17 cellular contexts compared by ENCODE assay signal in genomic region chr15:75058127-75058905, GRCh38. TPM values are rescaled to one million over a fixed set of nuclear protein-coding genes. Genes with fewer than 3 reads are reported as not detected.
DNase-seq lines count a peak whose midpoint lies in the region; ATAC-seq and TF ChIP-seq lines count a peak whose summit lies in the region.
"Had no signal": no experiment of that assay in that cellular context is flagged by ENCODE, and none has a peak within 500 bp of the region (broad histone marks: within the 10 kb centered on the region; RNA-seq: fewer than 3 reads in every experiment).

No MANE protein-coding gene starts in this region.

- H3K36me3 ChIP-seq in left ventricle myocardium inferior (no peaks in the 10 kb centered on the region), brain microvascular endothelial cell (replicated peaks) (no peaks in the 10 kb centered on the region)
- H3K36me3 ChIP-seq: pancreas, thoracic aorta had no signal

- CTCF ChIA-PET in RWPE1 (lab: Yijun Ruan, JAX): interaction anchor here (0.6 kb wide), 1 partner anchor 39 kb away, joined by 4 read pairs; no protein-coding TSS in a partner anchor

- no peaks in the 10 kb centered on the region for H3K9me3 ChIP-seq in left ventricle myocardium inferior (replicated peaks)
- H3K9me3 ChIP-seq: pancreas, thoracic aorta had no signal

- DNase-seq in left ventricle myocardium inferior (no peak), left cardiac atrium (no peak), RWPE1 (ENCODE audit: low spot score) (peak; percentile 37), islet precursor cell (peak; percentile 90), GDM1 (lab: John Stamatoyannopoulos, UW) (no peak), sciatic nerve (ENCODE audit: low spot score) (no peak), brain microvascular endothelial cell (no peak)
- DNase-seq: activated CD4-positive, alpha-beta T cell treated with anti-CD3 and anti-CD28 coated beads, Interleukin-2, amount 50 U/mL, for 48 hours; activated naive CD4-positive, alpha-beta T cell treated with Interleukin-2 at 50 U/mL for 16 hours; effector memory CD8-positive, alpha-beta T cell; foreskin fibroblast; immature natural killer cell; NCI-H1694; NCI-H524 had no signal

- TF ChIP-seq CTCF in left ventricle myocardium inferior (IDR thresholded peaks at IDR 0.05; ENCODE audit: borderline replicate concordance): no peak
- TF ChIP-seq CTCF in RWPE1 (conservative IDR thresholded peaks at IDR 0.05; ENCODE audit: low read depth): no peak
- no peak for TF ChIP-seq CTCF in brain microvascular endothelial cell (IDR thresholded peaks at IDR 0.05; ENCODE audit: low read depth, low read length, missing control alignments)

- H3K4me1 ChIP-seq in left ventricle myocardium inferior: peaks cover 54% of the 10 kb centered on the region
- H3K4me1 ChIP-seq: pancreas had no signal

- intact Hi-C loops in left ventricle myocardium inferior (cut with micrococcal nuclease) (no loop called here), left cardiac atrium (cut with DNase I) (no loop called here), sciatic nerve (cut with DNase I) (no loop called here)

- POLR2A ChIA-PET in RWPE1 (lab: Yijun Ruan, JAX; ENCODE audit: low non-redundant PET): no interaction called here

- no peak overlapping the region for H3K4me3 ChIP-seq in left ventricle myocardium inferior
- no peak overlapping the region for H3K4me3 ChIP-seq in brain microvascular endothelial cell (ENCODE audit: low read depth, low read length)
- H3K4me3 ChIP-seq: pancreas, thoracic aorta had no signal

- H3K27ac ChIP-seq in left ventricle myocardium inferior (replicated peaks) (peak overlapping the region; percentile 75), RWPE1 (no peak overlapping the region), brain microvascular endothelial cell (no peak overlapping the region)
- H3K27ac ChIP-seq: pancreas, thoracic aorta had no signal

- in situ Hi-C loops in brain microvascular endothelial cell (cut with HindIII; ENCODE audit: low pct_ligation_motif_present, low sequenced_read_pairs): no loop called here

- H3K27me3 ChIP-seq in left ventricle myocardium inferior (ENCODE audit: low read depth): no peaks in the 10 kb centered on the region
- H3K27me3 ChIP-seq in brain microvascular endothelial cell (replicated peaks): no peaks in the 10 kb centered on the region
- H3K27me3 ChIP-seq: pancreas had no signal

- ATAC-seq in left cardiac atrium (no peak), sciatic nerve (no peak), HG03520 (IDR thresholded peaks at IDR 0.05; ENCODE audit: unreplicated experiment) (no peak)
- ATAC-seq: effector memory CD8-positive, alpha-beta T cell; pancreas had no signal

RNA-seq across cellular contexts. Expression of gene PPCDC, which starts 34.9 kb away (rescaled TPM):
- total RNA-seq in left ventricle myocardium inferior: 5.0 TPM
- 1 to 10 TPM; 5.9 to 6.8 TPM for total RNA-seq in left cardiac atrium
- 20.4 TPM for total RNA-seq in sciatic nerve

Comparison
In these comparisons a context has a peak if more than half of its experiments do, and no peak if none do; other contexts are left out.
1. DNase-seq: peak in RWPE1 (single experiment) and islet precursor cell (single experiment); none in left ventricle myocardium inferior (single experiment), left cardiac atrium (single experiment), GDM1 (single experiment), sciatic nerve (single experiment) and brain microvascular endothelial cell (single experiment).